ENCODE assay signal across 16 cellular contexts in genomic region chr3:71647751-71648150, GRCh38.
A peak's percentile ranks its signal among the peaks of the same experiment; 100 is the strongest.
DNase-seq lines count a peak whose midpoint lies in the region; ATAC-seq, FAIRE-seq and TF ChIP-seq lines count a peak whose summit lies in the region.
"Had no signal": no experiment of that assay in that cellular context is flagged by ENCODE, and none has a peak within 500 bp of the region (broad histone marks: within the 10 kb centered on the region; RNA-seq: fewer than 3 reads in every experiment).

No MANE protein-coding gene starts in this region.

- dilution Hi-C loops in keratinocyte (cut with MboI; ENCODE audit: extremely low pct_ligation_motif_present, low sequenced_read_pairs) = no loop called here

- H3K36me3 ChIP-seq in RWPE2 (ENCODE audit: low read depth) = no peaks in the 10 kb centered on the region
- H3K36me3 ChIP-seq in keratinocyte (ENCODE audit: control insufficient read depth in 2 of 2, extremely low read depth in 1 of 2, insufficient read depth in 2 of 2, low read length in 2 of 2) = no peaks in the 10 kb centered on the region
- H3K36me3 ChIP-seq: BLaER1 treated with 17β-estradiol and CSF1 and Interleukin-3, amounts not matched to agents 10 nM and 100 nM had no signal

- DNase-seq in NCI-H226 = peak; percentile 57
- DNase-seq in RWPE2 (ENCODE audit: low spot score) = no peak
- no peak for DNase-seq in keratinocyte (ENCODE audit: low read depth, low spot score)
- DNase-seq in renal cortical epithelial cell (ENCODE audit: low read depth) = peak; percentile 49
- no peak for DNase-seq in cerebellum (ENCODE audit: low spot score)
- DNase-seq: Calu3; CD8-positive, alpha-beta T cell; DMS79 treated with DMSO at 0.1 percent for 48 hours; GF-D8; HCEC 1CT had no signal

- no peak for TF ChIP-seq CTCF in RWPE2 (IDR thresholded peaks at IDR 0.05; ENCODE audit: poor library complexity, severe bottlenecking)
- TF ChIP-seq CTCF in keratinocyte (optimal IDR thresholded peaks at IDR 0.05 in 1 of 3, IDR thresholded peaks at IDR 0.05 in 1 of 3, conservative IDR thresholded peaks at IDR 0.05 in 1 of 3; ENCODE audit: extremely low read depth in 1 of 3, insufficient read depth in 2 of 3, low read length in 3 of 3) = no peak

- no peak overlapping the region for H3K27ac ChIP-seq in RWPE2 (ENCODE audit: poor library complexity, severe bottlenecking)
- H3K27ac ChIP-seq in keratinocyte (ENCODE audit: control insufficient read depth, insufficient read depth, low read length) = no peak overlapping the region
- H3K27ac ChIP-seq: BLaER1 treated with 17β-estradiol and CSF1 and Interleukin-3, amounts not matched to agents 10 nM and 100 nM had no signal

- no peak overlapping the region for H3K4me3 ChIP-seq in RWPE2 (ENCODE audit: severe bottlenecking)
- H3K4me3 ChIP-seq in keratinocyte (ENCODE audit: control insufficient read depth in 2 of 3, extremely low read depth in 1 of 3, insufficient read depth in 2 of 3, low read depth in 1 of 3, low read length in 3 of 3) = no peak overlapping the region
- H3K4me3 ChIP-seq: BLaER1 treated with 17β-estradiol and CSF1 and Interleukin-3, amounts not matched to agents 10 nM and 100 nM; GM23338 had no signal

- H3K9me1 ChIP-seq in keratinocyte (ENCODE audit: control insufficient read depth, extremely low read depth, insufficient read depth, low read length) = no peaks in the 10 kb centered on the region

- peak; percentile 59 for FAIRE-seq in keratinocyte (lab: Jason Lieb, UNC)
- FAIRE-seq: GM19239, H54 had no signal

- no peak overlapping the region for H2AFZ ChIP-seq in keratinocyte (ENCODE audit: control insufficient read depth, low read length)
- H2AFZ ChIP-seq: GM23338 had no signal

- H3K27me3 ChIP-seq in RWPE2 (ENCODE audit: insufficient read depth, poor library complexity, severe bottlenecking) (no peaks in the 10 kb centered on the region), keratinocyte (ENCODE audit: control insufficient read depth, extremely low read depth, insufficient read depth, low read length) (peaks cover 2% of the 10 kb centered on the region)
- H3K27me3 ChIP-seq: BLaER1 treated with 17β-estradiol and CSF1 and Interleukin-3, amounts not matched to agents 10 nM and 100 nM had no signal

- H4K20me1 ChIP-seq in keratinocyte (ENCODE audit: control insufficient read depth, extremely low read depth, insufficient read depth, low read length) = no peaks in the 10 kb centered on the region
- H4K20me1 ChIP-seq: BLaER1 treated with 17β-estradiol and CSF1 and Interleukin-3, amounts not matched to agents 10 nM and 100 nM had no signal

- peaks cover 8% of the 10 kb centered on the region for H3K4me1 ChIP-seq in RWPE2 (ENCODE audit: insufficient read depth, poor library complexity, severe bottlenecking)
- H3K4me1 ChIP-seq in keratinocyte (ENCODE audit: control insufficient read depth, extremely low read depth, insufficient read depth, low read length) = peaks cover 9% of the 10 kb centered on the region

- H3K4me2 ChIP-seq in keratinocyte (ENCODE audit: control insufficient read depth, extremely low read depth, insufficient read depth, low read depth, low read length) = no peak overlapping the region
- H3K4me2 ChIP-seq: GM23338 had no signal

- H3K9me3 ChIP-seq in RWPE2 (ENCODE audit: severe bottlenecking) (no peaks in the 10 kb centered on the region), keratinocyte (ENCODE audit: control insufficient read depth, low read depth, low read length) (no peaks in the 10 kb centered on the region)
- H3K9me3 ChIP-seq: BLaER1 treated with 17β-estradiol and CSF1 and Interleukin-3, amounts not matched to agents 10 nM and 100 nM had no signal

- ATAC-seq in RWPE2 (ENCODE audit: low read depth) (peak; percentile 77), GM19395 (IDR thresholded peaks at IDR 0.05; ENCODE audit: unreplicated experiment) (no peak), HG02973 (IDR thresholded peaks at IDR 0.05; ENCODE audit: unreplicated experiment) (no peak)
- ATAC-seq: CD8-positive, alpha-beta T cell; GM23338 had no signal

- H3K9ac ChIP-seq in keratinocyte (ENCODE audit: control insufficient read depth, extremely low read depth, insufficient read depth, low read length) = no peak overlapping the region
- H3K9ac ChIP-seq: BLaER1 treated with 17β-estradiol and CSF1 and Interleukin-3, amounts not matched to agents 10 nM and 100 nM had no signal

- H3K79me2 ChIP-seq in keratinocyte (ENCODE audit: control insufficient read depth, insufficient read depth, low read length) = no peaks in the 10 kb centered on the region

Comparison
In these comparisons a context has a peak if more than half of its experiments do, and no peak if none do; other contexts are left out.
1. DNase-seq: peak in NCI-H226 (single experiment) and renal cortical epithelial cell (single experiment); none in RWPE2 (single experiment), keratinocyte (single experiment) and cerebellum (single experiment).